Comparison of ENCODE assay signal across 1 cellular context in the genomic region with DNA sequence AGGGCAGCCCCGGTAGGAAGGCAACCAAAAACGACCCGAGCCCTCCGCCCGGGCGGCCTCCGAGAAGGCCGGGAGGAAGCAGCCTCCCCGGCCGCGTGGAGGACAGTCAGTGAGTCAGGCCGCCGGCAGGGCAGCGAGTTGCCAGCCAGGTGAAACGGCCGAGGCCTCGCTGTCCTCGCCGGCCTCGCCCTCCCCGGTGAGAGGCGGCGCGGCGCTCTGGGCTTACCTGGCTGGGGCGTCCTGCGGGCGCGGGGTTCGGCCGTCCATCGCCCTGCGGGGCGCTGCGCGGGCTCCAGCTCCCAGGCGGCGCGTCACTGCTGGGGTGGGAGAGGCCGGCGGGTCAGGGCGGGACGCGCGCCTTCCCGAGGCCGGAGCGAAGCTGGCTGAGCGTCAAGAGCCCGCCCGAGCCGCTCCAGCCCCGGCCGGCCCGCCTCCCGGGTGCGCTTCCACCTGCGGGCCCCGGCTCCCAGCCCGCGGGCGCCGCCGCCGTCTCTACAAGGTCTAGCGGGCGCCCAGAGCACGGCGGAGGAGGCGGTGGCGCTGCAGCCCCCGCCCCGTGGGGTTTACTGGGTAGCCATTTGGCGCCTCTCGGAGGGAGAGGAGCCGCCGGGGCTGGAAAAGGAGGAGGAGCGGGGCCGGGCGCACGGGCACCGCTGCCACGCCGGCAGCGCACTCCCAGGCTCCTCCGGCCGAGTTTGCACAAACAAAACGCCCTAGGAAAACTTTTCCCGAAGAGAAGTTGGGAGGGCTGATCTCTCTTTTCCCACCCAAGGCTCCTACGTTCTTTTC.
TF ChIP-seq lines count a peak whose summit lies in the region.

No MANE protein-coding gene starts in this region.

TF ChIP-seq in GM12878, 131 proteins besides CTCF, POLR2A, EP300 and RAD21 (continued from another document):
- TF ChIP-seq EZH2 (IDR thresholded peaks at IDR 0.05; ENCODE audit: borderline replicate concordance, control insufficient read depth, low read depth, low read length) (no peak), SMAD5 (IDR thresholded peaks at IDR 0.05; ENCODE audit: low read depth) (no peak), MTA3 (IDR thresholded peaks at IDR 0.05; ENCODE audit: borderline replicate concordance, low read length) (no peak)
